Comparison of ENCODE assay signal across 27 cellular contexts in genomic region chr14:34562776-34563150, GRCh38.
"Had no signal": no experiment of that assay in that cellular context is flagged by ENCODE, and none has a peak within 500 bp of the region (broad histone marks: within the 10 kb centered on the region; RNA-seq: fewer than 3 reads in every experiment).

No MANE protein-coding gene starts in this region.

- H3K36me3 Mint-ChIP-seq: naive B cell, natural killer cell had no signal

- DNase-seq: heart left ventricle; hypothalamus; islet precursor cell; kidney glomerular epithelial cell; left cardiac atrium; mesendoderm; naive B cell; natural killer cell; ovary; retina; stimulated activated CD4-positive, alpha-beta T cell treated with anti-CD3 and anti-CD28 coated beads, Interleukin-1b, Interleukin-23, amount 100 ng/mL, for 48 hours; stimulated activated CD4-positive, alpha-beta T cell treated with anti-CD3 and anti-CD28 coated beads, Interleukin-2, amount 100 ng/mL, for 48 hours; stimulated activated CD4-positive, alpha-beta T cell treated with anti-CD3 and anti-CD28 coated beads, Interleukin-4, amount 100 ng/mL, for 4 hours; stimulated activated CD8-positive, alpha-beta memory T cell treated with anti-CD3 and anti-CD28 coated beads, Interleukin-4, amount 100 ng/mL, for 48 hours; stimulated activated naive CD4-positive, alpha-beta T cell treated with Interleukin-2 at 50 U/mL for 16 hours; stimulated activated naive CD8-positive, alpha-beta T cell treated with anti-CD3 and anti-CD28 coated beads, Interleukin-15, amount 100 ng/mL, for 72 hours; substantia nigra; uterus had no signal

- H3K36me3 ChIP-seq: ovary, uterus had no signal

- H3K27me3 Mint-ChIP-seq: naive B cell; stimulated activated memory B cell treated with anti-CD40 and anti-IgM and Interleukin-4, amounts not matched to agents 10 μg/mL and 1 μg/mL and 100 μg/mL, for 72 hours; stimulated activated naive CD8-positive, alpha-beta T cell treated with anti-CD3 and anti-CD28 coated beads, Interleukin-15, amount 100 ng/mL, for 72 hours; type B pancreatic cell had no signal

- H3K9me3 ChIP-seq: heart left ventricle, left lung, ovary, prostate gland, tibial nerve, uterus had no signal

- H3K4me3 ChIP-seq: heart left ventricle, left lung, lung, ovary, prostate gland, smooth muscle cell, tibial nerve, uterus had no signal

- H3K4me3 Mint-ChIP-seq: mesothelial cell of epicardium; naive B cell; natural killer cell; stimulated activated memory B cell treated with anti-CD40 and anti-IgM and Interleukin-4, amounts not matched to agents 10 μg/mL and 1 μg/mL and 100 μg/mL, for 72 hours; stimulated activated naive CD8-positive, alpha-beta T cell treated with anti-CD3 and anti-CD28 coated beads, Interleukin-15, amount 100 ng/mL, for 72 hours; type B pancreatic cell had no signal

- H3K27ac ChIP-seq: heart left ventricle, left lung, ovary, prostate gland, uterus had no signal

- H3K9me3 Mint-ChIP-seq: mesothelial cell of epicardium; naive B cell; natural killer cell; stimulated activated memory B cell treated with anti-CD40 and anti-IgM and Interleukin-4, amounts not matched to agents 10 μg/mL and 1 μg/mL and 100 μg/mL, for 72 hours; stimulated activated naive CD8-positive, alpha-beta T cell treated with anti-CD3 and anti-CD28 coated beads, Interleukin-15, amount 100 ng/mL, for 72 hours; type B pancreatic cell had no signal

- H3K27ac Mint-ChIP-seq: mesothelial cell of epicardium; naive B cell; natural killer cell; stimulated activated memory B cell treated with anti-CD40 and anti-IgM and Interleukin-4, amounts not matched to agents 10 μg/mL and 1 μg/mL and 100 μg/mL, for 72 hours; stimulated activated naive CD8-positive, alpha-beta T cell treated with anti-CD3 and anti-CD28 coated beads, Interleukin-15, amount 100 ng/mL, for 72 hours; type B pancreatic cell had no signal

- H3K4me2 ChIP-seq: smooth muscle cell had no signal

- H3K4me1 Mint-ChIP-seq: mesothelial cell of epicardium; naive B cell; natural killer cell; stimulated activated memory B cell treated with anti-CD40 and anti-IgM and Interleukin-4, amounts not matched to agents 10 μg/mL and 1 μg/mL and 100 μg/mL, for 72 hours; stimulated activated naive CD8-positive, alpha-beta T cell treated with anti-CD3 and anti-CD28 coated beads, Interleukin-15, amount 100 ng/mL, for 72 hours had no signal

- H3K4me1 ChIP-seq: heart left ventricle, left lung, prostate gland, tibial nerve, uterus had no signal

- ATAC-seq: left cardiac atrium; left lung; natural killer cell; sciatic nerve; stimulated activated memory B cell treated with anti-CD40 and anti-IgM and Interleukin-4, amounts not matched to agents 10 μg/mL and 1 μg/mL and 100 μg/mL, for 72 hours; stimulated activated naive CD8-positive, alpha-beta T cell treated with anti-CD3 and anti-CD28 coated beads, Interleukin-15, amount 100 ng/mL, for 72 hours had no signal

- H3K27me3 ChIP-seq: heart left ventricle, left lung, ovary, tibial nerve, uterus had no signal
